ENCODE assay signal across 26 cellular contexts in genomic region chr6:160134779-160135547, GRCh38. TPM values are rescaled to one million over a fixed set of nuclear protein-coding genes. Genes with fewer than 3 reads are reported as not detected.
A peak's percentile ranks its signal among the peaks of the same experiment; 100 is the strongest.
DNase-seq lines count a peak whose midpoint lies in the region; ATAC-seq and TF ChIP-seq lines count a peak whose summit lies in the region.
"Had no signal": no experiment of that assay in that cellular context is flagged by ENCODE, and none has a peak within 500 bp of the region (broad histone marks: within the 10 kb centered on the region; RNA-seq: fewer than 3 reads in every experiment).

No MANE protein-coding gene starts in this region.

- no peaks in the 10 kb centered on the region for H3K27me3 ChIP-seq in foreskin keratinocyte

- peaks cover 15% of the 10 kb centered on the region for H3K4me1 ChIP-seq in foreskin keratinocyte

- ATAC-seq in T-helper 17 cell (no peak), foreskin keratinocyte (no peak)
- ATAC-seq: A549, GM23338, K562, Panc1 had no signal

- DNase-seq in activated naive CD8-positive, alpha-beta T cell treated with anti-CD3 and anti-CD28 coated beads for 36 hours = no peak
- DNase-seq in T-helper 17 cell (no peak), foreskin keratinocyte (no peak), osteocyte (ENCODE audit: extremely low spot score, unreplicated experiment) (peak; percentile 56), SHP77 (lab: John Stamatoyannopoulos, UW) (no peak), GM10266 (ENCODE audit: extremely low spot score) (no peak), NCI-H69 (lab: John Stamatoyannopoulos, UW) (no peak)
- DNase-seq: C1 segment of cervical spinal cord; CD4-positive, alpha-beta memory T cell; COR-L47; H9; Kasumi-1; NCI-H1417; NCI-H1694; NCI-H2081; NCI-H2227 treated with DMSO at 0.1 percent for 48 hours; NCI-H526 treated with DMSO at 0.1 percent for 48 hours; SHP77 treated with DMSO at 0.1 percent for 48 hours had no signal

- peak overlapping the region; percentile 61 for H3K27ac Mint-ChIP-seq in activated naive CD8-positive, alpha-beta T cell
- H3K27ac Mint-ChIP-seq in activated naive CD8-positive, alpha-beta T cell treated with anti-CD3 and anti-CD28 coated beads for 36 hours = no peak overlapping the region
- H3K27ac Mint-ChIP-seq in T-helper 17 cell (peak overlapping the region; percentile 24), osteocyte (ENCODE audit: unreplicated experiment) (no peak overlapping the region)
- H3K27ac Mint-ChIP-seq: GM23338 had no signal

- TF ChIP-seq CTCF in foreskin keratinocyte (conservative IDR thresholded peaks at IDR 0.05) (no peak), osteocyte (IDR thresholded peaks at IDR 0.05) (no peak), GM10266 (IDR thresholded peaks at IDR 0.05; ENCODE audit: control insufficient read depth, insufficient read depth, low read depth, missing control alignments) (no peak)

- peaks cover 3% of the 10 kb centered on the region for H3K27me3 Mint-ChIP-seq in activated naive CD8-positive, alpha-beta T cell
- H3K27me3 Mint-ChIP-seq in activated naive CD8-positive, alpha-beta T cell treated with anti-CD3 and anti-CD28 coated beads for 36 hours = no peaks in the 10 kb centered on the region
- peaks cover 14% of the 10 kb centered on the region for H3K27me3 Mint-ChIP-seq in T-helper 17 cell
- no peaks in the 10 kb centered on the region for H3K27me3 Mint-ChIP-seq in osteocyte (ENCODE audit: unreplicated experiment)
- H3K27me3 Mint-ChIP-seq: CD4-positive, alpha-beta memory T cell had no signal

- peaks cover 13% of the 10 kb centered on the region for H3K4me1 Mint-ChIP-seq in activated naive CD8-positive, alpha-beta T cell (ENCODE audit: low read depth)
- H3K4me1 Mint-ChIP-seq in activated naive CD8-positive, alpha-beta T cell treated with anti-CD3 and anti-CD28 coated beads for 36 hours = peaks cover 9% of the 10 kb centered on the region
- peaks cover 16% of the 10 kb centered on the region for H3K4me1 Mint-ChIP-seq in T-helper 17 cell
- H3K4me1 Mint-ChIP-seq in osteocyte (ENCODE audit: unreplicated experiment) = peaks cover 29% of the 10 kb centered on the region

- peak overlapping the region; percentile 45 for H3K27ac ChIP-seq in foreskin keratinocyte
- H3K27ac ChIP-seq: RWPE1 had no signal

- no peaks in the 10 kb centered on the region for H3K36me3 Mint-ChIP-seq in activated naive CD8-positive, alpha-beta T cell
- no peaks in the 10 kb centered on the region for H3K36me3 Mint-ChIP-seq in activated naive CD8-positive, alpha-beta T cell treated with anti-CD3 and anti-CD28 coated beads for 36 hours
- H3K36me3 Mint-ChIP-seq in T-helper 17 cell (ENCODE audit: low read depth) = peaks cover 3% of the 10 kb centered on the region
- peaks cover 5% of the 10 kb centered on the region for H3K36me3 Mint-ChIP-seq in osteocyte (ENCODE audit: unreplicated experiment)
- H3K36me3 Mint-ChIP-seq: CD4-positive, alpha-beta memory T cell had no signal

- H3K4me3 Mint-ChIP-seq in activated naive CD8-positive, alpha-beta T cell = no peak overlapping the region
- no peak overlapping the region for H3K4me3 Mint-ChIP-seq in activated naive CD8-positive, alpha-beta T cell treated with anti-CD3 and anti-CD28 coated beads for 36 hours
- H3K4me3 Mint-ChIP-seq in T-helper 17 cell = no peak overlapping the region
- no peak overlapping the region for H3K4me3 Mint-ChIP-seq in osteocyte (ENCODE audit: unreplicated experiment)
- H3K4me3 Mint-ChIP-seq: CD4-positive, alpha-beta memory T cell; GM23338; H9 had no signal

- H3K9me3 ChIP-seq in T-helper 17 cell (ENCODE audit: control insufficient read depth, low read length, poor library complexity, severe bottlenecking) = no peaks in the 10 kb centered on the region
- H3K9me3 ChIP-seq: A549 had no signal

- H3K9me3 Mint-ChIP-seq in activated naive CD8-positive, alpha-beta T cell (ENCODE audit: low read depth) = no peaks in the 10 kb centered on the region
- H3K9me3 Mint-ChIP-seq in activated naive CD8-positive, alpha-beta T cell treated with anti-CD3 and anti-CD28 coated beads for 36 hours = no peaks in the 10 kb centered on the region
- no peaks in the 10 kb centered on the region for H3K9me3 Mint-ChIP-seq in osteocyte (ENCODE audit: unreplicated experiment)
- H3K9me3 Mint-ChIP-seq: CD4-positive, alpha-beta memory T cell; GM23338; H9 had no signal

RNA-seq across cellular contexts. Expression of gene SLC22A1, which starts 13.3 kb away (rescaled TPM):
- total RNA-seq in activated naive CD8-positive, alpha-beta T cell treated with anti-CD3 and anti-CD28 coated beads for 36 hours = under 1 TPM in 1 of 2 experiments, not detected in 1; 0.85 TPM
- total RNA-seq in T-helper 17 cell (under 1 TPM; 0.21 to 0.45 TPM), foreskin keratinocyte (0.14 and 0.60 TPM in 2 replicates), osteocyte (1.0 and 1.5 TPM in 2 replicates)
- polyA plus RNA-seq in foreskin keratinocyte = 0.15 and 0.60 TPM in 2 replicates
- total RNA-seq: M059J, OCI-LY7 had no signal

Comparison
In these comparisons a context has a peak if more than half of its experiments do, and no peak if none do; other contexts are left out.
1. H3K27ac Mint-ChIP-seq: peak in activated naive CD8-positive, alpha-beta T cell (single experiment) and T-helper 17 cell (single experiment); none in activated naive CD8-positive, alpha-beta T cell treated with anti-CD3 and anti-CD28 coated beads for 36 hours (single experiment) and osteocyte (single experiment).